Comparison of ENCODE assay signal across 19 cellular contexts in genomic region chr3:130379274-130379673, GRCh38. TPM values are rescaled to one million over a fixed set of nuclear protein-coding genes. Genes with fewer than 3 reads are reported as not detected.
DNase-seq lines count a peak whose midpoint lies in the region; ATAC-seq and TF ChIP-seq lines count a peak whose summit lies in the region.
"Had no signal": no experiment of that assay in that cellular context is flagged by ENCODE, and none has a peak within 500 bp of the region (broad histone marks: within the 10 kb centered on the region; RNA-seq: fewer than 3 reads in every experiment).

No MANE protein-coding gene starts in this region.

- H3K27me3 ChIP-seq in SK-N-SH (ENCODE audit: insufficient read depth): no peaks in the 10 kb centered on the region
- H3K27me3 ChIP-seq: SJSA1 had no signal

- no peaks in the 10 kb centered on the region for H3K4me1 Mint-ChIP-seq in activated T-helper 17 cell treated with anti-CD3 and anti-CD28 coated beads, Interleukin-2, amount 50 U/mL, for 72 hours

- no peaks in the 10 kb centered on the region for H3F3A ChIP-seq in SK-N-SH (replicated peaks; ENCODE audit: insufficient read depth)

- 29% methylated on average over 6 of the region's 6 CpGs for whole genome bisulfite sequencing in SK-N-SH (ENCODE audit: low lambda C conversion rate)

- no peaks in the 10 kb centered on the region for H3K4me1 ChIP-seq in SK-N-SH (ENCODE audit: control insufficient read depth in 1 of 2, insufficient read depth in 2 of 2, low read depth in 1 of 2, low read length in 1 of 2)
- H3K4me1 ChIP-seq: SJSA1 had no signal

- no peaks in the 10 kb centered on the region for H3K9me2 ChIP-seq in SK-N-SH

- POLR2A ChIA-PET in SK-N-SH (lab: Yijun Ruan, JAX): no interaction called here

- no peak overlapping the region for H3K4me3 Mint-ChIP-seq in activated T-helper 17 cell treated with anti-CD3 and anti-CD28 coated beads, Interleukin-2, amount 50 U/mL, for 72 hours

- no peaks in the 10 kb centered on the region for H3K9me3 ChIP-seq in SK-N-SH
- H3K9me3 ChIP-seq: SJSA1 had no signal

- peaks cover 15% of the 10 kb centered on the region for H3K27me3 Mint-ChIP-seq in activated T-helper 17 cell treated with anti-CD3 and anti-CD28 coated beads, Interleukin-2, amount 50 U/mL, for 72 hours

- no peak overlapping the region for H3K27ac ChIP-seq in SK-N-SH (ENCODE audit: low read depth in 2 of 2, low read length in 1 of 2)
- H3K27ac ChIP-seq: GM23248, SJSA1 had no signal

- H4K20me1 ChIP-seq in SK-N-SH (ENCODE audit: insufficient read depth): no peaks in the 10 kb centered on the region

- H3K36me3 Mint-ChIP-seq in activated T-helper 17 cell treated with anti-CD3 and anti-CD28 coated beads, Interleukin-2, amount 50 U/mL, for 72 hours (ENCODE audit: low read depth): no peaks in the 10 kb centered on the region

- TF ChIP-seq CTCF in epithelial cell of proximal tubule (conservative IDR thresholded peaks at IDR 0.05; ENCODE audit: low read depth, low read length) (no peak), SK-N-SH (IDR thresholded peaks at IDR 0.05) (no peak)

- H3K4me3 ChIP-seq in epithelial cell of proximal tubule (ENCODE audit: low read depth, low read length) (no peak overlapping the region), SK-N-SH (ENCODE audit: low read depth in 2 of 2, low read length in 1 of 2) (no peak overlapping the region)
- H3K4me3 ChIP-seq: GM23248, SJSA1 had no signal

- TF ChIP-seq RAD21 in SK-N-SH (IDR thresholded peaks at IDR 0.05; ENCODE audit: low read length): no peak

- DNase-seq in ACHN (peak; percentile 1), RPMI7951 (ENCODE audit: low read depth) (peak; percentile 6), epithelial cell of proximal tubule (ENCODE audit: low read depth) (peak; percentile 33), myocyte (ENCODE audit: low read depth) (peak; percentile 20), cerebellum (ENCODE audit: low spot score) (no peak), SK-N-SH (no peak)
- DNase-seq: 8988T, C1 segment of cervical spinal cord, GM23248, NCI-H1092, NCI-H2107, NCI-H226, NCI-H526 had no signal

- CTCF ChIA-PET in SK-N-SH (lab: Yijun Ruan, JAX): no interaction called here

- in situ Hi-C loops in ACHN (cut with HindIII; ENCODE audit: low pct_ligation_motif_present, low pct_unique_long_range_greater_than_20kb, low sequenced_read_pairs): no loop called here

- no peak for ATAC-seq in HG03439 (IDR thresholded peaks at IDR 0.05; ENCODE audit: unreplicated experiment)
- no peak for ATAC-seq in activated T-helper 17 cell treated with anti-CD3 and anti-CD28 coated beads, Interleukin-2, amount 50 U/mL, for 72 hours (replicated peaks)
- ATAC-seq: HCT116 had no signal

- TF ChIP-seq EP300 in SK-N-SH (IDR thresholded peaks at IDR 0.05; ENCODE audit: borderline replicate concordance in 1 of 2, low read depth in 1 of 2, low read length in 1 of 2): no peak

- no peaks in the 10 kb centered on the region for H3K36me3 ChIP-seq in SK-N-SH (replicated peaks in 1 of 2; ENCODE audit: control insufficient read depth in 1 of 2, insufficient read depth in 2 of 2, low read length in 1 of 2)
- H3K36me3 ChIP-seq: SJSA1 had no signal

- no peaks in the 10 kb centered on the region for H3K79me2 ChIP-seq in SK-N-SH (ENCODE audit: insufficient read depth)

- no peak overlapping the region for H3K4me2 ChIP-seq in SK-N-SH

- H3K9ac ChIP-seq in SK-N-SH: no peak overlapping the region
- H3K9ac ChIP-seq: GM23248 had no signal

- no peaks in the 10 kb centered on the region for H3K9me3 Mint-ChIP-seq in activated T-helper 17 cell treated with anti-CD3 and anti-CD28 coated beads, Interleukin-2, amount 50 U/mL, for 72 hours

- no peak overlapping the region for H2AFZ ChIP-seq in SK-N-SH (ENCODE audit: low read depth)
- H2AFZ ChIP-seq: GM23248 had no signal

- no peak overlapping the region for H3K27ac Mint-ChIP-seq in activated T-helper 17 cell treated with anti-CD3 and anti-CD28 coated beads, Interleukin-2, amount 50 U/mL, for 72 hours

TF ChIP-seq in SK-N-SH, 30 proteins besides CTCF, POLR2A, EP300 and RAD21:
- TF ChIP-seq TEAD4 (IDR thresholded peaks at IDR 0.05; ENCODE audit: borderline replicate concordance, insufficient read depth): no peak
- no peak for TF ChIP-seq TAF1 (IDR thresholded peaks at IDR 0.05; ENCODE audit: borderline replicate concordance, low read depth, low read length)
- TF ChIP-seq RCOR1 (IDR thresholded peaks at IDR 0.05; ENCODE audit: low read length): no peak
- TF ChIP-seq FOSL2 (IDR thresholded peaks at IDR 0.05; ENCODE audit: borderline replicate concordance, low read depth): no peak
- no peak for TF ChIP-seq RXRA (IDR thresholded peaks at IDR 0.05; ENCODE audit: borderline replicate concordance, low read depth)
- TF ChIP-seq USF2 (IDR thresholded peaks at IDR 0.05; ENCODE audit: borderline replicate concordance, low read depth, low read length): no peak

RNA-seq across cellular contexts. Expression of gene COL6A5, which starts 33.8 kb away (rescaled TPM):
- total RNA-seq in RPMI7951 (2014; rRNA removed; shearing (Covaris generic)): not detected in 2 replicates
- not detected in 2 replicates for total RNA-seq in epithelial cell of proximal tubule
- not detected in 2 replicates for total RNA-seq in myocyte
- not detected for polyA plus RNA-seq in myocyte (2012)
- total RNA-seq in cerebellum: 1.5 TPM
- total RNA-seq in activated T-helper 17 cell treated with anti-CD3 and anti-CD28 coated beads, Interleukin-2, amount 50 U/mL, for 72 hours: not detected
- polyA plus RNA-seq in SK-N-SH (2012; rRNA removed): not detected in 2 replicates
- polyA plus RNA-seq in SK-N-SH (2012; cell fraction: cytosol; rRNA removed): not detected in 2 replicates
- polyA plus RNA-seq in SK-N-SH (2012; cell fraction: nucleus; rRNA removed): not detected in 2 replicates
- total RNA-seq: GM23248, HT-29, OCI-LY7, SJSA1 had no signal
- polyA plus RNA-seq: GM23248 had no signal

Comparison
In these comparisons a context has a peak if more than half of its experiments do, and no peak if none do; other contexts are left out.
1. DNase-seq: peak in ACHN (single experiment), RPMI7951 (single experiment), epithelial cell of proximal tubule (single experiment) and myocyte (single experiment); none in cerebellum (single experiment) and SK-N-SH (single experiment).